ENCODE assay signal across 8 cellular contexts in the genomic region with DNA sequence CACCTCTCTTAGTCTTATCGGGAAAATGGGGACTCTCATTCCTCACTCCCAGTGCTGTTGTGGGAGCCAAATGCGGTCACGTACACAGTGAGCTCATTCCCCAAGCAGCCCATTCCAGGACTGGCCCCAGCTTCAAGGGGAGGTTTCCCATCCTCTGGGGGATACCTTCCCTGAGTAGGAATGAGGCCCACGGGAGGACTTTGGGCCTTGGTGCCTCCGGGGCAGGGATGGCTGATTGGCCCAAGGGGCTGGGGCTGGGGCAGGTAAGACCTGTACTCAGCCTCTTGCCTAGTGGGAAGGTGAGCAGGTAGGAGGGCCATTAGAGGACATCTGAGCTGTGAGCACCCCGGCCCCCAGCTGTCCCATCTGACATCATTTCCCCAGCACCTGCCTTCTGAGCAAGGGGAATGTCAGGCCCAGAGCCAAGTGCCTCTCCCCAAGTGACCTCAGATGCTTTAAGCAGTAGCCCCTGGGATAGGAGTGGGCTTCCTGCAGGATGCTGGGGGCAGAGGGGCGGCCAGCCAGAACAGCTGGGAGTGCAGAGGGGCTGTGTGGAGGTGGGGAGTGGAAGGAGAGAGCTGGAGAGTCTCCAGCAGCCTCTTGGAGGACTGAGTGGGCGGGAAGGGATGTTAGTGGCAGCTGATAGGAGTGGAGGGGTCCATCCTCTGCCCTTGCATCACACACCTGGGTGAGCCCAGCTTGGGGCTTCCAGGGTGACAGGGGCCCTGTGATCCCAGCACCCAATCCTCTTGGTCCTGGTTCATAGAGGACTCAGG. TPM values are rescaled to one million over a fixed set of nuclear protein-coding genes. Genes with fewer than 3 reads are reported as not detected.
DNase-seq lines count a peak whose midpoint lies in the region; ATAC-seq and TF ChIP-seq lines count a peak whose summit lies in the region.

No MANE protein-coding gene starts in this region.

- ATAC-seq in HG03045 (IDR thresholded peaks at IDR 0.05; ENCODE audit: unreplicated experiment) = no peak

- no peaks in the 10 kb centered on the region for H3K9me3 ChIP-seq in ovary
- H3K9me3 ChIP-seq in BE2C = no peaks in the 10 kb centered on the region

- WGBS in ovary, 3 donors = 57 to 64% (median 57%) methylated on average over 8 of the region's 8 CpGs

- intact Hi-C loops in dorsolateral prefrontal cortex (cut with DNase I) = loop anchor here (5.0 to 10.0 kb wide), 3 partner anchors 273 to 483 kb away; no protein-coding TSS in a partner anchor
- intact Hi-C loops in ovary (cut with DNase I) = loop anchor here (5.0 to 10.0 kb wide), 6 partner anchors 101 to 481 kb away; a partner anchor contains a TSS

- H3K4me1 ChIP-seq in ovary (ENCODE audit: insufficient read depth) (peaks cover 7% of the 10 kb centered on the region), BE2C (0 out of 2 replicates have a peak, but pooled peaks cover 5% of the 10 kb centered on the region)

- H3K4me3 ChIP-seq in dorsolateral prefrontal cortex (no peak overlapping the region), ovary (no peak overlapping the region), BE2C (ENCODE audit: low read depth, low read length) (no peak overlapping the region)

- TF ChIP-seq CTCF in dorsolateral prefrontal cortex (IDR thresholded peaks at IDR 0.05 in 54 of 56, conservative IDR thresholded peaks at IDR 0.05 in 2 of 56; ENCODE audit: low read depth in 1 of 56, partially characterized antibody in 56 of 56) (no peak), ovary (IDR thresholded peaks at IDR 0.05) (no peak), BE2C (IDR thresholded peaks at IDR 0.05; ENCODE audit: low read depth, low read length) (no peak)

- peak overlapping the region in 5 of 59 donors; percentile 28 to 49 (median 33) for H3K27ac ChIP-seq in dorsolateral prefrontal cortex
- no peak overlapping the region for H3K27ac ChIP-seq in ovary

- H3K27me3 ChIP-seq in dorsolateral prefrontal cortex (no peaks in the 10 kb centered on the region), ovary (no peaks in the 10 kb centered on the region), BE2C (no peaks in the 10 kb centered on the region)

- TF ChIP-seq POLR2A in ovary (IDR thresholded peaks at IDR 0.05) = no peak

- DNase-seq in COR-L47 (lab: John Stamatoyannopoulos, UW) (peak; percentile 41), NCI-H2171 treated with DMSO at 0.1 percent for 48 hours (lab: John Stamatoyannopoulos, UW) (peak; percentile 59), dorsolateral prefrontal cortex (peak in 8 of 10 donors; percentile 3 to 39 (median 24)), ovary (peak; percentile 7 to 30 (median 19)), A172 (ENCODE audit: low spot score) (no peak), BE2C (no peak), inferior parietal cortex (ENCODE audit: extremely low spot score) (no peak)

- no peaks in the 10 kb centered on the region for H3K36me3 ChIP-seq in ovary
- no peaks in the 10 kb centered on the region for H3K36me3 ChIP-seq in BE2C

- no peak for TF ChIP-seq EP300 in ovary (IDR thresholded peaks at IDR 0.05)

RNA-seq across cellular contexts. Expression of a gene that starts 58.4 kb away (rescaled TPM):
- 100 to 1,000 TPM in 11 of 120 experiments, 10 to 100 TPM in 109; 22.6 to 179 (median 59.4) TPM for total RNA-seq in dorsolateral prefrontal cortex
- total RNA-seq in ovary = 10 to 100 TPM in 6 of 7 donors, 1 to 10 TPM in 1; 6.9 to 74.9 (median 39.1) TPM
- polyA plus RNA-seq in ovary = 10 to 100 TPM; 15.6 to 28.3 TPM
- 26.8 and 40.3 TPM in 2 replicates for total RNA-seq in A172 (2014; rRNA removed; shearing (Covaris generic))
- 1.3 TPM for polyA plus RNA-seq in BE2C (2012; ENCODE audit: insufficient read depth, insufficient read length, low read depth)

Comparison
In these comparisons a context has a peak if more than half of its experiments do, and no peak if none do; other contexts are left out.
1. DNase-seq: peak in COR-L47 (single experiment), NCI-H2171 treated with DMSO at 0.1 percent for 48 hours (single experiment), dorsolateral prefrontal cortex (8 of 10) and ovary (5 of 5); none in A172 (single experiment), BE2C (single experiment) and inferior parietal cortex (single experiment).